Comparison of ENCODE assay signal across 17 cellular contexts in the genomic region with DNA sequence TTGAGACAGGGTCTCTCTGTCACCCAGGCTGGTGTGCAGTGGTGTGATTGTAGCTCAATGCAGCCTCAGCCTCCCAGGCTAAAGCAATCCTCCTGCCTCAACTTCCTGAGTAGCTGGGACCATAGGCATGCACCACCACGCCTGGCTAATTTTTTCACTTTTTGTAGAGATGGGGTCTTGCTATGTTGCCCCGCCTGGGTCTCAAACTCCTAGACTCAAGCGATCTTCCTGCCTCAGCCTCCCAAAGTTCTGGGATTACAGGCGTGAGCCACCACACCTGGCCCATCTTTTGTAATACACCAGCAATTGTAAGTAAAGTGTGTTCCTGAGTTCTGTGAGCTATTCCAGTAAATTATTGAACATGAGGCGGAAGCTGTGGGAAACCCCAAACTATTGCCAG. TPM values are rescaled to one million over a fixed set of nuclear protein-coding genes. Genes with fewer than 3 reads are reported as not detected.
DNase-seq lines count a peak whose midpoint lies in the region; ATAC-seq, FAIRE-seq and TF ChIP-seq lines count a peak whose summit lies in the region.
"Had no signal": no experiment of that assay in that cellular context is flagged by ENCODE, and none has a peak within 500 bp of the region (broad histone marks: within the 10 kb centered on the region; RNA-seq: fewer than 3 reads in every experiment).

No MANE protein-coding gene starts in this region.

- peaks cover 7% of the 10 kb centered on the region for H3K4me1 Mint-ChIP-seq in chondrocyte (ENCODE audit: low read depth)

- H3K27ac ChIP-seq in HepG2 (ENCODE audit: extremely low read length, insufficient read depth, low read length) (no peak overlapping the region), right lobe of liver (no peak overlapping the region), VCaP (0 out of 2 replicates have a peak overlapping the region, but pooled peaks have one; percentile 19), K562 (ENCODE audit: extremely low read depth, low read depth, low read length) (no peak overlapping the region)
- H3K27ac ChIP-seq: 22Rv1; A549; BLaER1 treated with 17β-estradiol and CSF1 and Interleukin-3, amounts not matched to agents 10 nM and 100 nM; C4-2B had no signal

- H3K36me3 Mint-ChIP-seq in chondrocyte (ENCODE audit: low read depth) = no peaks in the 10 kb centered on the region
- H3K36me3 Mint-ChIP-seq: CD4-positive, CD25-positive, alpha-beta regulatory T cell had no signal

- DNase-seq in HepG2 (ENCODE audit: low spot score) (no peak), right lobe of liver (no peak), K562 (ENCODE audit: extremely low read depth in 1 of 4, low spot score in 3 of 4) (no peak), DMS 273 (lab: John Stamatoyannopoulos, UW; ENCODE audit: unreplicated experiment) (no peak), chondrocyte (ENCODE audit: low spot score) (no peak)
- DNase-seq: CD4-positive, alpha-beta memory T cell; CD8-positive, alpha-beta memory T cell; COR-L47; GF-D8 had no signal

- TF ChIP-seq EP300 in HepG2 (IDR thresholded peaks at IDR 0.05; ENCODE audit: low read depth in 2 of 2, low read length in 2 of 2) (no peak), HepG2 (CRISPR knock-in tag; IDR thresholded peaks at IDR 0.05; ENCODE audit: borderline replicate concordance) (no peak), K562 (IDR thresholded peaks at IDR 0.05; ENCODE audit: low read length) (no peak)

- H3K27ac Mint-ChIP-seq in chondrocyte (ENCODE audit: unreplicated experiment) = no peak overlapping the region
- H3K27ac Mint-ChIP-seq: B cell had no signal

- no peak overlapping the region for H3K4me3 Mint-ChIP-seq in chondrocyte (ENCODE audit: unreplicated experiment)
- H3K4me3 Mint-ChIP-seq: B cell; CD4-positive, CD25-positive, alpha-beta regulatory T cell; CD8-positive, alpha-beta memory T cell had no signal

- POLR2A ChIA-PET in HepG2 (lab: Yijun Ruan, JAX) (no interaction called here), K562 (lab: Yijun Ruan, JAX) (no interaction called here)

- no TSS peak for BruUV-seq in HepG2 (replicated peaks; lab: Mats Ljungman, UMichigan)
- BruUV-seq in K562 (replicated peaks; lab: Mats Ljungman, UMichigan) = no TSS peak

- intact Hi-C loops in HepG2 (cut with micrococcal nuclease; ENCODE audit: unreplicated experiment) (no loop called here), right lobe of liver (cut with DNase I) (no loop called here), K562 (cut with micrococcal nuclease) (loop anchor here (10.0 kb wide), 1 partner anchor 191 kb away; no protein-coding TSS in a partner anchor)

- TF ChIP-seq CTCF in HepG2 (CRISPR knock-in tag; IDR thresholded peaks at IDR 0.05) (no peak), right lobe of liver (IDR thresholded peaks at IDR 0.05) (no peak), VCaP (conservative IDR thresholded peaks at IDR 0.05) (no peak), K562 (IDR thresholded peaks at IDR 0.05 in 2 of 3, conservative IDR thresholded peaks at IDR 0.05 in 1 of 3; ENCODE audit: insufficient read depth in 2 of 3, low read depth in 1 of 3, low read length in 3 of 3) (no peak), chondrocyte (IDR thresholded peaks at IDR 0.05) (no peak)

- H3K4me2 ChIP-seq in HepG2 (ENCODE audit: low read depth, low read length) (no peak overlapping the region), K562 (ENCODE audit: insufficient read depth, low read length) (no peak overlapping the region)
- H3K4me2 ChIP-seq: A549; BLaER1 treated with 17β-estradiol and CSF1 and Interleukin-3, amounts not matched to agents 10 nM and 100 nM had no signal

- H3K9me1 ChIP-seq in K562 (ENCODE audit: control insufficient read depth, insufficient read depth, low read length) = no peaks in the 10 kb centered on the region

- in situ Hi-C loops in HepG2 (cut with HindIII; ENCODE audit: extremely low pct_ligation_motif_present, low pct_unique_long_range_greater_than_20kb) = no loop called here
- in situ Hi-C loops in K562 (cut with MboI) = loop anchor here (5.0 to 25.0 kb wide), 2 partner anchors 142 to 2008 kb away; no protein-coding TSS in a partner anchor

- H2AFZ ChIP-seq in HepG2 (ENCODE audit: low read length) (no peak overlapping the region), K562 (ENCODE audit: low read depth, low read length) (no peak overlapping the region)

- no peak overlapping the region for H3K4me3 ChIP-seq in HepG2 (replicated peaks in 1 of 3; ENCODE audit: insufficient read depth in 1 of 3, low read depth in 2 of 3, low read length in 3 of 3)
- H3K4me3 ChIP-seq in right lobe of liver = no peak overlapping the region
- H3K4me3 ChIP-seq in K562 = no peak overlapping the region
- H3K4me3 ChIP-seq: A549; BLaER1 treated with 17β-estradiol and CSF1 and Interleukin-3, amounts not matched to agents 10 nM and 100 nM had no signal

- H3K36me3 ChIP-seq in HepG2 (replicated peaks in 1 of 2; ENCODE audit: control insufficient read depth in 1 of 2, insufficient read depth in 2 of 2, low read length in 2 of 2) = no peaks in the 10 kb centered on the region
- no peaks in the 10 kb centered on the region for H3K36me3 ChIP-seq in right lobe of liver
- no peaks in the 10 kb centered on the region for H3K36me3 ChIP-seq in K562 (ENCODE audit: control insufficient read depth, insufficient read depth, low read length)

- no peak for TF ChIP-seq RAD21 in HepG2 (CRISPR knock-in tag; IDR thresholded peaks at IDR 0.05)
- TF ChIP-seq RAD21 in K562 (CRISPR knock-in tag; conservative IDR thresholded peaks at IDR 0.05 in 1 of 2, IDR thresholded peaks at IDR 0.05 in 1 of 2) = no peak

- H3K4me1 ChIP-seq in HepG2 (ENCODE audit: insufficient read depth, low read length) = 0 out of 2 replicates have a peak, but pooled peaks cover 12% of the 10 kb centered on the region
- H3K4me1 ChIP-seq in right lobe of liver = peaks cover 0 to 8% (median 0%) of the 10 kb centered on the region in 4 donors
- peaks cover 0 to 8% of the 10 kb centered on the region in 2 experiments; a peak in 2 of 5 replicates for H3K4me1 ChIP-seq in K562 (replicated peaks in 1 of 2; ENCODE audit: control insufficient read depth in 2 of 2, insufficient read depth in 2 of 2, low read length in 2 of 2)

- H3K9me3 ChIP-seq in HepG2 (ENCODE audit: low read length) = no peaks in the 10 kb centered on the region
- no peaks in the 10 kb centered on the region for H3K9me3 ChIP-seq in right lobe of liver
- H3K9me3 ChIP-seq in K562 (replicated peaks; ENCODE audit: control insufficient read depth, insufficient read depth, low read depth, low read length) = no peaks in the 10 kb centered on the region

- ATAC-seq in HepG2 = no peak
- ATAC-seq in right lobe of liver = no peak
- ATAC-seq in K562 = no peak

- FAIRE-seq in HepG2 (lab: Jason Lieb, UNC) (no peak), K562 (lab: Jason Lieb, UNC) (no peak)
- FAIRE-seq: A549, G401.6 had no signal

- H3K9me3 Mint-ChIP-seq in chondrocyte (ENCODE audit: low read depth) = no peaks in the 10 kb centered on the region
- H3K9me3 Mint-ChIP-seq: CD4-positive, alpha-beta memory T cell; CD8-positive, alpha-beta memory T cell had no signal

- H3K9ac ChIP-seq in HepG2 (ENCODE audit: insufficient read depth, low read depth, low read length) (no peak overlapping the region), K562 (ENCODE audit: insufficient read depth in 1 of 2, low read depth in 2 of 2, low read length in 2 of 2) (no peak overlapping the region)
- H3K9ac ChIP-seq: BLaER1 treated with 17β-estradiol and CSF1 and Interleukin-3, amounts not matched to agents 10 nM and 100 nM had no signal

- H4K20me1 ChIP-seq in HepG2 (ENCODE audit: insufficient read depth, low read length) = no peaks in the 10 kb centered on the region
- H4K20me1 ChIP-seq in K562 (replicated peaks; ENCODE audit: control insufficient read depth, insufficient read depth, low read length) = no peaks in the 10 kb centered on the region
- H4K20me1 ChIP-seq: BLaER1 treated with 17β-estradiol and CSF1 and Interleukin-3, amounts not matched to agents 10 nM and 100 nM had no signal

- 79% methylated on average over 5 of the region's 5 CpGs for WGBS in HepG2 (ENCODE audit: low lambda C conversion rate)
- 100% methylated on average over 3 of the region's 5 CpGs for WGBS in right lobe of liver (ENCODE audit: insufficient coverage, low coverage, low lambda C conversion rate, missing lambda C conversion rate)
- WGBS in K562 (ENCODE audit: insufficient coverage, low coverage, missing lambda C conversion rate) = 32% methylated on average over 5 of the region's 5 CpGs

- TF ChIP-seq POLR2A in HepG2 (IDR thresholded peaks at IDR 0.05; ENCODE audit: insufficient read depth in 1 of 2, low read depth in 2 of 2, low read length in 2 of 2) = no peak
- TF ChIP-seq POLR2A in right lobe of liver (IDR thresholded peaks at IDR 0.05) = no peak
- no peak for TF ChIP-seq POLR2A in K562 (conservative IDR thresholded peaks at IDR 0.05)

- no peaks in the 10 kb centered on the region for H3K79me2 ChIP-seq in HepG2 (ENCODE audit: insufficient read depth, low read length)
- no peaks in the 10 kb centered on the region for H3K79me2 ChIP-seq in K562 (ENCODE audit: control insufficient read depth, insufficient read depth, low read length)

- H3K27me3 Mint-ChIP-seq in chondrocyte (ENCODE audit: low read depth) = peaks cover 2% of the 10 kb centered on the region
- H3K27me3 Mint-ChIP-seq: B cell; CD4-positive, CD25-positive, alpha-beta regulatory T cell had no signal

- H3K27me3 ChIP-seq in HepG2 (ENCODE audit: control insufficient read depth in 1 of 2, insufficient read depth in 2 of 2, low read length in 2 of 2) (no peaks in the 10 kb centered on the region), right lobe of liver (no peaks in the 10 kb centered on the region), K562 (ENCODE audit: control insufficient read depth in 2 of 2, insufficient read depth in 2 of 2, low read length in 2 of 2) (no peaks in the 10 kb centered on the region; a peak in 1 of 5 replicates)
- H3K27me3 ChIP-seq: BLaER1 treated with 17β-estradiol and CSF1 and Interleukin-3, amounts not matched to agents 10 nM and 100 nM had no signal

- CTCF ChIA-PET in HepG2 (lab: Yijun Ruan, JAX; ENCODE audit: low intra/inter-chr PET ratio, low total read pairs) = interaction anchor here (1.5 kb wide), 1 partner anchor 141 kb away, joined by 20 read pairs; no protein-coding TSS in a partner anchor
- CTCF ChIA-PET in K562 (lab: Yijun Ruan, JAX; ENCODE audit: low intra/inter-chr PET ratio) = interaction anchor here (0.6 to 2.3 kb wide), 2 partner anchors 141 to 144 kb away, joined by 3 to 20 read pairs; no protein-coding TSS in a partner anchor

RNA-seq across cellular contexts. Expression of a gene that starts 6.7 kb away (rescaled TPM):
- total RNA-seq in HepG2 (2016; rRNA removed; fragmentation: Illumina TruSeq; extraction: Trizol) (0.87 and 1.7 TPM in 2 replicates), right lobe of liver (10 to 100 TPM in 3 of 6 experiments, 1 to 10 TPM in 3; 3.8 to 29.7 (median 9.8) TPM), K562 (2014; rRNA removed) (not detected in 2 replicates), K562 (2014; rRNA removed; fragmentation: Illumina TruSeq; extraction: Trizol) (not detected in 2 replicates), K562 (2015; rRNA removed; fragmentation: Illumina TruSeq; extraction: Trizol) (not detected in 2 replicates), K562 (2021) (0.35 and 0.38 TPM in 2 replicates), chondrocyte (1.9 to 5.6 TPM (median 4.0 TPM) in 3 replicates)
- total RNA-seq in HepG2 (2016; cell fraction: cytosol; rRNA removed; fragmentation: Illumina TruSeq; extraction: Trizol; ENCODE audit: low read depth) = not detected in 2 replicates
- 0.30 and 1.1 TPM in 2 replicates for total RNA-seq in HepG2 (2016; cell fraction: insoluble cytoplasmic fraction; rRNA removed; fragmentation: Illumina TruSeq; extraction: Trizol)
- 0.19 and 1.9 TPM in 2 replicates for total RNA-seq in HepG2 (2016; cell fraction: membrane; rRNA removed; fragmentation: Illumina TruSeq; extraction: Trizol)
- total RNA-seq in HepG2 (2016; cell fraction: nucleus; rRNA removed; fragmentation: Illumina TruSeq; extraction: Trizol) = 0.60 and 4.0 TPM in 2 replicates
- polyA plus RNA-seq in HepG2 (2011; rRNA removed) (1.6 and 2.8 TPM in 2 replicates), K562 (2011; rRNA removed) (0.07 and 0.35 TPM in 2 replicates), K562 (2014; fragmentation: Illumina TruSeq; extraction: Trizol) (1.9 TPM in 1 of 2 replicates, not detected in the other), K562 (2014; fragmentation: Nextera tagmentation; extraction: Ambion mirVana) (not detected), K562 (2014; rRNA removed) (0.27 TPM in 1 of 2 replicates, not detected in the other)
- polyA plus RNA-seq in HepG2 (2011; cell fraction: cytosol; rRNA removed) = 0.99 and 1.6 TPM in 2 replicates
- polyA plus RNA-seq in HepG2 (2011; cell fraction: nucleus; rRNA removed) = 5.9 and 6.4 TPM in 2 replicates
- polyA plus RNA-seq in HepG2 (2012) = 0.91 and 1.1 TPM in 2 replicates
- polyA plus RNA-seq in HepG2 (2016; cell fraction: cytosol; fragmentation: Illumina TruSeq; extraction: Trizol; ENCODE audit: low read depth) = 0.34 TPM in 2 replicates
- polyA plus RNA-seq in HepG2 (2016; cell fraction: insoluble cytoplasmic fraction; fragmentation: Illumina TruSeq; extraction: Trizol; ENCODE audit: low read depth) = 0.82 and 1.6 TPM in 2 replicates
- polyA plus RNA-seq in HepG2 (2016; cell fraction: membrane; fragmentation: Illumina TruSeq; extraction: Trizol; ENCODE audit: low read depth) = 0.19 TPM in 1 of 2 replicates, not detected in the other
- polyA plus RNA-seq in HepG2 (2016; cell fraction: nucleus; fragmentation: Illumina TruSeq; extraction: Trizol; ENCODE audit: insufficient read depth, low read depth) = 2.2 and 2.5 TPM in 2 replicates
- polyA minus RNA-seq in HepG2 (2011; rRNA and poly(A)+ RNA removed; ENCODE audit: low replicate concordance) = 0.58 and 2.7 TPM in 2 replicates
- 1.5 TPM in 1 of 2 replicates, not detected in the other for polyA minus RNA-seq in HepG2 (2011; cell fraction: cytosol; rRNA and poly(A)+ RNA removed)
- polyA minus RNA-seq in HepG2 (2011; cell fraction: nucleus; rRNA and poly(A)+ RNA removed) = 4.2 and 5.0 TPM in 2 replicates
- 0.56 and 0.76 TPM in 2 replicates for total RNA-seq in K562 (2011; cell fraction: chromatin; rRNA removed; ENCODE audit: low replicate concordance)
- total RNA-seq in K562 (2011; cell fraction: nucleolus; rRNA removed) = 1.3 TPM in 1 of 2 replicates, not detected in the other
- total RNA-seq in K562 (2011; cell fraction: nucleoplasm; rRNA removed) = 2.0 TPM in 1 of 2 replicates, not detected in the other
- 0.10 and 0.44 TPM in 2 replicates for polyA plus RNA-seq in K562 (2011; cell fraction: cytosol; rRNA removed)
- polyA plus RNA-seq in K562 (2011; cell fraction: nucleus; rRNA removed) = 0.41 TPM in 1 of 2 replicates, not detected in the other
- polyA plus RNA-seq in K562 (2012) = 0.18 and 0.82 TPM in 2 replicates
- polyA minus RNA-seq in K562 (2011; rRNA and poly(A)+ RNA removed) = 0.27 TPM in 1 of 2 replicates, not detected in the other
- not detected in 2 replicates for polyA minus RNA-seq in K562 (2011; cell fraction: cytosol; rRNA and poly(A)+ RNA removed)
- polyA minus RNA-seq in K562 (2011; cell fraction: nucleus; rRNA and poly(A)+ RNA removed) = not detected in 2 replicates
- polyA plus RNA-seq: CD8-positive, alpha-beta memory T cell had no signal
